1 cellular context compared by ENCODE assay signal in genomic region chr9:113416149-113416726, GRCh38.
TF ChIP-seq lines count a peak whose summit lies in the region.

No MANE protein-coding gene starts in this region.

TF ChIP-seq in HepG2, 621 proteins besides CTCF, POLR2A, EP300 and RAD21:
- TF ChIP-seq HHEX (CRISPR knock-in tag; IDR thresholded peaks at IDR 0.05) (no peak), ZBTB26 (CRISPR knock-in tag; IDR thresholded peaks at IDR 0.05; ENCODE audit: borderline replicate concordance) (no peak)
